17 cellular contexts compared by ENCODE assay signal in the genomic region with DNA sequence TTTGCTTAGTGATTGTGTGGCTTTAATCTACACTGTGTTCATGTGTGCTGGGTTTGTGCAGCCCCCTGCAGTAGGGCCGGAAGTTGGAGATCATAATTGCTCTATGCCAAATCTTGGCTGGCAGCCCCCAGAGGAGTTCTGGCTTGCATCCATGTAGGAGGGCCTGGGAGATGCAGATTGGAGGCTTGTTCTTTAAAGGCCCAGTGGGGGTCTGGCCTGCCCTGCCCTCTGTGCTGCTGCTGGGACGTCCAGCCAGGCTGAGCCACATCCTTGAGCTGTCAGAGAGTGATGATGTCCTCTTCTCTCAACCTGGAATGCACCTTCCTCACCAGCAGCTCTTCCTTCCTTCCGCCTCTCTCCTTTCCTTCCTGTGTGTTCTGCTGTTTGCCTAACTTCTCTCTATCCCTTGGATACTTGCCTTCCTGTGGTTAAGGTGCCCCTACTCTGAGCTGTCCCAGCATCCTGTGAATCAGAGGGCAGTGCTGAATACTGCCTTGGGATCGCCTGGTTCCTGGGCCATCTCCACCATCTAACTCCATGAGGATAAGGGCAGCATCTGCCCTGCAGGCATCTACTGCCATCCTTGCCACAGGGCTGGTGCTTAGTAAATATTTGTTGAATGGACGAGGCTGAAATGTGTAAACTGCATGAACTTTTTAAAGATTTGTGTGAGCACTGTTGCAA. TPM values are rescaled to one million over a fixed set of nuclear protein-coding genes. Genes with fewer than 3 reads are reported as not detected.
DNase-seq lines count a peak whose midpoint lies in the region; TF ChIP-seq lines count a peak whose summit lies in the region.
"Had no signal": no experiment of that assay in that cellular context is flagged by ENCODE, and none has a peak within 500 bp of the region (broad histone marks: within the 10 kb centered on the region; RNA-seq: fewer than 3 reads in every experiment).

No MANE protein-coding gene starts in this region.

- H3K27ac ChIP-seq in mammary epithelial cell (ENCODE audit: insufficient read depth, low read depth, low read length), result no peak overlapping the region
- peak overlapping the region; percentile 54 for H3K27ac ChIP-seq in VCaP
- peak overlapping the region; percentile 23 for H3K27ac ChIP-seq in temporal lobe (ENCODE audit: low read depth, low read length)
- H3K27ac ChIP-seq: uterus had no signal

- 22% methylated on average over 3 of the region's 5 CpGs for WGBS in mammary epithelial cell (ENCODE audit: low coverage, missing lambda C conversion rate)

- H3K79me2 ChIP-seq in mammary epithelial cell (ENCODE audit: insufficient read depth, low read length), result peaks cover 95% of the 10 kb centered on the region

- no peak overlapping the region for H3K9ac ChIP-seq in mammary epithelial cell (ENCODE audit: insufficient read depth, low read length)

- peak; percentile 62 for DNase-seq in mammary epithelial cell
- DNase-seq in MCF 10A (ENCODE audit: unreplicated experiment), result no peak
- peak; percentile 53 for DNase-seq in glomerular visceral epithelial cell (ENCODE audit: extremely low spot score)
- no peak for DNase-seq in SHP77 (lab: John Stamatoyannopoulos, UW)
- DNase-seq in SIG-M5 treated with dmso at 0.1 percent for 504 hours (lab: John Stamatoyannopoulos, UW; ENCODE audit: unreplicated experiment), result no peak
- no peak for DNase-seq in occipital lobe (lab: John Stamatoyannopoulos, UW)
- DNase-seq: activated T-cell treated with anti-CD3 and anti-CD28 coated beads, Interleukin-2, amount 50 U/mL, for 72 hours; aorta; DMS53; hippocampal formation; NCI-H1436; NCI-H774; stimulated activated CD8-positive, alpha-beta memory T cell treated with anti-CD3 and anti-CD28 coated beads, Interleukin-4, amount 100 ng/mL, for 48 hours; uterus had no signal

- BruUV-seq in mammary epithelial cell (replicated peaks; lab: Mats Ljungman, UMichigan), result no TSS peak
- no TSS peak for BruUV-seq in MCF 10A (replicated peaks; lab: Mats Ljungman, UMichigan)

- TF ChIP-seq CTCF in mammary epithelial cell (conservative IDR thresholded peaks at IDR 0.05 in 1 of 2, IDR thresholded peaks at IDR 0.05 in 1 of 2; ENCODE audit: extremely low read depth in 1 of 2, insufficient read depth in 1 of 2, low read depth in 1 of 2, low read length in 2 of 2), result no peak
- no peak for TF ChIP-seq CTCF in MCF 10A (IDR thresholded peaks at IDR 0.05; ENCODE audit: unreplicated experiment)
- no peak for TF ChIP-seq CTCF in VCaP (conservative IDR thresholded peaks at IDR 0.05)

- in situ Hi-C loops in mammary epithelial cell (cut with MboI; ENCODE audit: low sequenced_read_pairs in 2 of 2), result no loop called here

- no peaks in the 10 kb centered on the region for H3K27me3 ChIP-seq in mammary epithelial cell (ENCODE audit: insufficient read depth, low read length)
- H3K27me3 ChIP-seq: uterus had no signal

- H3K36me3 ChIP-seq in mammary epithelial cell (ENCODE audit: insufficient read depth, low read length), result no peaks in the 10 kb centered on the region
- H3K36me3 ChIP-seq: uterus had no signal

- no peak overlapping the region for H3K4me3 ChIP-seq in mammary epithelial cell (replicated peaks in 1 of 3; ENCODE audit: insufficient read depth in 1 of 3, low read depth in 2 of 3, low read length in 3 of 3)
- H3K4me3 ChIP-seq: lung, uterus had no signal

- H3K4me1 Mint-ChIP-seq in MCF 10A (ENCODE audit: insufficient read depth, unreplicated experiment), result peaks cover 12% of the 10 kb centered on the region

- H3K27me3 Mint-ChIP-seq in MCF 10A (ENCODE audit: insufficient read depth, unreplicated experiment), result no peaks in the 10 kb centered on the region

- POLR2A ChIA-PET in MCF 10A (lab: Yijun Ruan, JAX), result no interaction called here

- no peaks in the 10 kb centered on the region for H4K20me1 ChIP-seq in mammary epithelial cell (ENCODE audit: insufficient read depth, low read length)

- no peak overlapping the region for H3K4me3 Mint-ChIP-seq in MCF 10A (ENCODE audit: unreplicated experiment)
- H3K4me3 Mint-ChIP-seq: activated T-cell treated with anti-CD3 and anti-CD28 coated beads, Interleukin-2, amount 50 U/mL, for 72 hours had no signal

- H3K9me3 ChIP-seq in mammary epithelial cell (replicated peaks; ENCODE audit: insufficient read depth, low read length), result no peaks in the 10 kb centered on the region
- H3K9me3 ChIP-seq: uterus had no signal

- H3K36me3 Mint-ChIP-seq in MCF 10A (ENCODE audit: insufficient read depth, unreplicated experiment), result peaks cover 5% of the 10 kb centered on the region

- H2AFZ ChIP-seq in mammary epithelial cell (ENCODE audit: low read depth, low read length), result no peak overlapping the region

- H3K9me3 Mint-ChIP-seq in MCF 10A (ENCODE audit: unreplicated experiment), result no peaks in the 10 kb centered on the region

- peaks cover 19% of the 10 kb centered on the region for H3K4me1 ChIP-seq in mammary epithelial cell (ENCODE audit: insufficient read depth, low read length)

- H3K4me2 ChIP-seq in mammary epithelial cell (ENCODE audit: insufficient read depth, low read depth, low read length), result no peak overlapping the region

- CTCF ChIA-PET in mammary epithelial cell (lab: Charles Lee; ENCODE audit: low non-redundant PET) (no interaction called here), MCF 10A (lab: Yijun Ruan, JAX) (interaction anchor here (0.6 kb wide), 1 partner anchor 230 kb away, joined by 3 read pairs; no protein-coding TSS in a partner anchor)

- dilution Hi-C loops in mammary epithelial cell (cut with HindIII; ENCODE audit: low sequenced_read_pairs), result no loop called here

- intact Hi-C loops in mammary epithelial cell (cut with micrococcal nuclease) (no loop called here), MCF 10A (cut with micrococcal nuclease) (no loop called here)

- no peak overlapping the region for H3K27ac Mint-ChIP-seq in MCF 10A (ENCODE audit: low read depth, unreplicated experiment)
- H3K27ac Mint-ChIP-seq: activated T-cell treated with anti-CD3 and anti-CD28 coated beads, Interleukin-2, amount 50 U/mL, for 72 hours had no signal

RNA-seq across cellular contexts. Expression of a gene that starts 30.2 kb away (rescaled TPM):
- total RNA-seq in mammary epithelial cell, result 100 to 1,000 TPM in 1 of 2 donors, 10 to 100 TPM in 1; 58.1 to 115 TPM
- 9.3 TPM for polyA plus RNA-seq in mammary epithelial cell
- 130 TPM for polyA minus RNA-seq in mammary epithelial cell
- total RNA-seq in MCF 10A (2022), result 40.0 and 42.4 TPM in 2 replicates
- 13.5 TPM for total RNA-seq in temporal lobe
- 18.6 TPM for total RNA-seq in occipital lobe

Comparison
In these comparisons a context has a peak if more than half of its experiments do, and no peak if none do; other contexts are left out.
1. DNase-seq: peak in mammary epithelial cell (single experiment) and glomerular visceral epithelial cell (single experiment); none in MCF 10A (single experiment), SHP77 (0 of 2), SIG-M5 treated with dmso at 0.1 percent for 504 hours (single experiment) and occipital lobe (single experiment).